ENCODE assay signal across 8 cellular contexts in genomic region chr4:173333658-173334084, GRCh38. TPM values are rescaled to one million over a fixed set of nuclear protein-coding genes. Genes with fewer than 3 reads are reported as not detected.
DNase-seq lines count a peak whose midpoint lies in the region; ATAC-seq and TF ChIP-seq lines count a peak whose summit lies in the region.

No MANE protein-coding gene starts in this region.

- H3K36me3 ChIP-seq in mucosa of descending colon (ENCODE audit: low read depth), result peaks cover 4% of the 10 kb centered on the region

- peaks cover 20% of the 10 kb centered on the region for H3K27me3 Mint-ChIP-seq in endothelial cell (ENCODE audit: unreplicated experiment)

- peaks cover 24% of the 10 kb centered on the region for H3K36me3 Mint-ChIP-seq in endothelial cell (ENCODE audit: low read depth, unreplicated experiment)

- peaks cover 32% of the 10 kb centered on the region for H3K4me1 Mint-ChIP-seq in endothelial cell (ENCODE audit: unreplicated experiment)

- no peaks in the 10 kb centered on the region for H3K9me3 ChIP-seq in mucosa of descending colon

- ATAC-seq in activated CD4-positive, CD25-positive, alpha-beta regulatory T cell treated with anti-CD3 and anti-CD28 coated beads, Interleukin-2, amount 50 U/mL, for 24 hours, result no peak
- peak; percentile 43 for ATAC-seq in mucosa of descending colon
- ATAC-seq in HG02610 (IDR thresholded peaks at IDR 0.05; ENCODE audit: unreplicated experiment), result no peak

- H3K27me3 ChIP-seq in HL-60 (ENCODE audit: insufficient read depth, poor library complexity, severe bottlenecking), result no peaks in the 10 kb centered on the region

- H3K27ac ChIP-seq in HL-60 (replicated peaks), result peak overlapping the region; percentile 99

- no peaks in the 10 kb centered on the region for H3K9me3 Mint-ChIP-seq in endothelial cell (ENCODE audit: unreplicated experiment)

- DNase-seq in activated CD4-positive, CD25-positive, alpha-beta regulatory T cell (lab: John Stamatoyannopoulos, UW), result peak in 3 of 4 experiments; percentile 11 to 45 (median 33)
- DNase-seq in HL-60 (ENCODE audit: low read depth in 1 of 2, low spot score in 1 of 2) (peak in 1 of 2 experiments; percentile 23), endothelial cell (ENCODE audit: low spot score) (peak; percentile 46), mucosa of descending colon (peak; percentile 65 to 82 (median 80))
- peak; percentile 29 for DNase-seq in activated CD4-positive, alpha-beta T cell treated with anti-CD3 and anti-CD28 coated beads, Interleukin-2, amount 50 U/mL, for 1 hour
- DNase-seq in stimulated activated naive CD4-positive, alpha-beta T cell treated with Interleukin-2 at 50 U/mL for 16 hours (lab: John Stamatoyannopoulos, UW), result peak; percentile 36

- H3K4me3 Mint-ChIP-seq in endothelial cell (ENCODE audit: unreplicated experiment), result peak overlapping the region; percentile 99

- intact Hi-C loops in mucosa of descending colon (cut with DNase I, micrococcal nuclease), result no loop called here

- H3K27ac Mint-ChIP-seq in endothelial cell (ENCODE audit: unreplicated experiment), result peak overlapping the region; percentile 99

- H3K4me1 ChIP-seq in mucosa of descending colon (ENCODE audit: low read depth), result peaks cover 13% of the 10 kb centered on the region

- H3K4me3 ChIP-seq in HL-60 (replicated peaks; ENCODE audit: insufficient read depth, low read length), result peak overlapping the region; percentile 80
- H3K4me3 ChIP-seq in mucosa of descending colon, result peak overlapping the region; percentile 88

- TF ChIP-seq CTCF in HL-60 (IDR thresholded peaks at IDR 0.05; ENCODE audit: insufficient read depth, low read length) (no peak), endothelial cell (IDR thresholded peaks at IDR 0.05; ENCODE audit: unreplicated experiment) (no peak), mucosa of descending colon (IDR thresholded peaks at IDR 0.05) (no peak)

RNA-seq across cellular contexts. Expression of gene HMGB2, which starts 0.5 kb away (rescaled TPM):
- total RNA-seq in endothelial cell (ENCODE audit: unreplicated experiment) (160 TPM), mucosa of descending colon (100 to 1,000 TPM in 1 of 3 donors, 10 to 100 TPM in 2; 42.0 to 113 (median 54.4) TPM)

RNA-seq across cellular contexts. Expression of gene SAP30, which starts 37.1 kb away (rescaled TPM):
- 22.2 TPM for total RNA-seq in endothelial cell (ENCODE audit: unreplicated experiment)
- total RNA-seq in mucosa of descending colon, result 10 to 100 TPM in 2 of 3 donors, 1 to 10 TPM in 1; 3.8 to 22.6 (median 12.4) TPM
